30 cellular contexts compared by ENCODE assay signal in the genomic region with DNA sequence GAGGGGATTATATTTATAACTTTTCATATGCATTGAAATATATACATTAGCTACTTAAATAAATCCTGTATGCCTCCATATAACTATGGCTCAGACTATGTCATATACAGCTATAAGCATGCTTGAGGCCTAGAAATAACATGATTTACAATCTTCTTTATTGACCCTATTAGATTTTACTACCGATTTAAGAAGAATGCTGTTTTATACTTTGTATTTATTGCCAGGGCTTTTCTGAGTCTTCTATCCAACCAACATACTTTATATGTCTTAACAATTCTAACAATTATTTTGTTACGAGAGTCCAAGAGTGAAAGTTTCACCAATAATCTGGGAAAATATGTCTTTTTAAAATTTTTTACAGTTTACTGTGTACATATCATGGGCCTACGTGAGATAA.
"Had no signal": no experiment of that assay in that cellular context is flagged by ENCODE, and none has a peak within 500 bp of the region (broad histone marks: within the 10 kb centered on the region; RNA-seq: fewer than 3 reads in every experiment).

No MANE protein-coding gene starts in this region.

- H3K4me3 Mint-ChIP-seq: activated CD4-positive, alpha-beta memory T cell treated with anti-CD3 and anti-CD28 coated beads for 36 hours; activated CD4-positive, alpha-beta T cell treated with anti-CD3 and anti-CD28 coated beads, Interleukin-2, amount 10 ng/mL, durations not matched to agents 24 days and 14 days; activated naive CD4-positive, alpha-beta T cell treated with anti-CD3 and anti-CD28 coated beads, Interleukin-2, amount 10 ng/mL, durations not matched to agents 7 days and 5 days; activated naive CD8-positive, alpha-beta T cell treated with anti-CD3 and anti-CD28 coated beads, Interleukin-2, amount 10 ng/mL, durations not matched to agents 7 days and 5 days; activated T-helper 1 cell treated with anti-CD3 and anti-CD28 coated beads, Interleukin-12 subunit alpha, Interleukin-12 subunit beta, Interleukin-2, Interleukin-4 antibody, amounts not matched to agents 30 ng/mL and 10 ng/mL and 1 ng/mL, durations not matched to agents 14 hours and 24 hours and 36 hours; naive thymus-derived CD8-positive, alpha-beta T cell; neural progenitor cell; stimulated activated naive B cell treated with anti-CD40 and anti-IgM and Interleukin-4, amounts not matched to agents 10 μg/mL and 1 μg/mL and 100 μg/mL, for 72 hours; type B pancreatic cell had no signal

- H3K4me1 Mint-ChIP-seq: activated CD4-positive, alpha-beta T cell treated with anti-CD3 and anti-CD28 coated beads, Interleukin-2, amount 10 ng/mL, durations not matched to agents 24 days and 14 days; activated naive CD4-positive, alpha-beta T cell treated with anti-CD3 and anti-CD28 coated beads, Interleukin-2, amount 10 ng/mL, durations not matched to agents 7 days and 5 days; activated naive CD8-positive, alpha-beta T cell treated with anti-CD3 and anti-CD28 coated beads, Interleukin-2, amount 10 ng/mL, durations not matched to agents 7 days and 5 days; naive thymus-derived CD8-positive, alpha-beta T cell; stimulated activated naive B cell treated with anti-CD40 and anti-IgM and Interleukin-4, amounts not matched to agents 10 μg/mL and 1 μg/mL and 100 μg/mL, for 72 hours had no signal

- DNase-seq: activated CD4-positive, alpha-beta memory T cell treated with anti-CD3 and anti-CD28 coated beads for 36 hours; activated CD4-positive, alpha-beta T cell treated with anti-CD3 and anti-CD28 coated beads, Interleukin-2, amount 10 ng/mL, durations not matched to agents 24 days and 14 days; activated CD4-positive, CD25-positive, alpha-beta regulatory T cell treated with anti-CD3 and anti-CD28 coated beads, Interleukin-2, amount 50 U/mL, for 72 hours; activated CD8-positive, alpha-beta memory T cell treated with anti-CD3 and anti-CD28 coated beads, Interleukin-2, amount 50 U/mL, for 4 hours; activated gamma-delta T cell; activated naive CD4-positive, alpha-beta T cell treated with anti-CD3 and anti-CD28 coated beads, Interleukin-2, amount 10 ng/mL, durations not matched to agents 7 days and 5 days; activated naive CD8-positive, alpha-beta T cell treated with anti-CD3 and anti-CD28 coated beads, Interleukin-2, amount 10 ng/mL, durations not matched to agents 7 days and 5 days; activated T-cell treated with anti-CD3 and anti-CD28 coated beads, Interleukin-2, amount 50 U/mL, for 1 hour; amniotic stem cell; colonic mucosa; effector memory CD4-positive, alpha-beta T cell; hippocampal formation; kidney; left colon; mammary epithelial cell; naive thymus-derived CD8-positive, alpha-beta T cell; occipital lobe; stimulated activated CD4-positive, alpha-beta T cell treated with anti-CD3 and anti-CD28 coated beads, Interleukin-1b, Interleukin-23, amount 100 ng/mL, for 48 hours; stimulated activated CD4-positive, alpha-beta T cell treated with anti-CD3 and anti-CD28 coated beads, Interleukin-4, amount 100 ng/mL, for 4 hours; stimulated activated CD8-positive, alpha-beta memory T cell treated with anti-CD3 and anti-CD28 coated beads, Interleukin-4, amount 100 ng/mL, for 48 hours; stimulated activated naive B cell treated with anti-CD40 and anti-IgM and Interleukin-4, amounts not matched to agents 10 μg/mL and 1 μg/mL and 100 μg/mL, for 72 hours; T-helper 9 cell had no signal

- H3K36me3 Mint-ChIP-seq: activated CD4-positive, alpha-beta memory T cell treated with anti-CD3 and anti-CD28 coated beads for 36 hours; activated naive CD4-positive, alpha-beta T cell treated with anti-CD3 and anti-CD28 coated beads, Interleukin-2, amount 10 ng/mL, durations not matched to agents 7 days and 5 days; activated naive CD8-positive, alpha-beta T cell treated with anti-CD3 and anti-CD28 coated beads, Interleukin-2, amount 10 ng/mL, durations not matched to agents 7 days and 5 days; naive thymus-derived CD8-positive, alpha-beta T cell; stimulated activated naive B cell treated with anti-CD40 and anti-IgM and Interleukin-4, amounts not matched to agents 10 μg/mL and 1 μg/mL and 100 μg/mL, for 72 hours had no signal

- H3K27ac Mint-ChIP-seq: activated CD4-positive, alpha-beta memory T cell treated with anti-CD3 and anti-CD28 coated beads for 36 hours; activated CD4-positive, alpha-beta T cell treated with anti-CD3 and anti-CD28 coated beads, Interleukin-2, amount 10 ng/mL, durations not matched to agents 24 days and 14 days; activated naive CD4-positive, alpha-beta T cell treated with anti-CD3 and anti-CD28 coated beads, Interleukin-2, amount 10 ng/mL, durations not matched to agents 7 days and 5 days; activated naive CD8-positive, alpha-beta T cell treated with anti-CD3 and anti-CD28 coated beads, Interleukin-2, amount 10 ng/mL, durations not matched to agents 7 days and 5 days; activated T-helper 1 cell treated with anti-CD3 and anti-CD28 coated beads, Interleukin-12 subunit alpha, Interleukin-12 subunit beta, Interleukin-2, Interleukin-4 antibody, amounts not matched to agents 30 ng/mL and 10 ng/mL and 1 ng/mL, durations not matched to agents 14 hours and 24 hours and 36 hours; naive thymus-derived CD8-positive, alpha-beta T cell; neural progenitor cell; stimulated activated naive B cell treated with anti-CD40 and anti-IgM and Interleukin-4, amounts not matched to agents 10 μg/mL and 1 μg/mL and 100 μg/mL, for 72 hours; type B pancreatic cell had no signal

- H3K9me3 ChIP-seq: colonic mucosa, gastroesophageal sphincter, right atrium auricular region, thoracic aorta had no signal

- H3K4me1 ChIP-seq: colonic mucosa, parathyroid adenoma had no signal

- H3K36me3 ChIP-seq: colonic mucosa, gastroesophageal sphincter, neural progenitor cell, right atrium auricular region, thoracic aorta had no signal

- H3K27ac ChIP-seq: colonic mucosa, gastroesophageal sphincter, neural progenitor cell, parathyroid adenoma, right atrium auricular region, thoracic aorta had no signal

- H3K9ac ChIP-seq: neural progenitor cell, parathyroid adenoma had no signal

- ATAC-seq: gastroesophageal sphincter; left colon; naive thymus-derived CD8-positive, alpha-beta T cell; stimulated activated naive B cell treated with anti-CD40 and anti-IgM and Interleukin-4, amounts not matched to agents 10 μg/mL and 1 μg/mL and 100 μg/mL, for 72 hours had no signal

- H3K27me3 ChIP-seq: colonic mucosa, gastroesophageal sphincter, neural progenitor cell, right atrium auricular region had no signal

- H3K9me3 Mint-ChIP-seq: activated CD4-positive, alpha-beta T cell treated with anti-CD3 and anti-CD28 coated beads, Interleukin-2, amount 10 ng/mL, durations not matched to agents 24 days and 14 days; activated naive CD4-positive, alpha-beta T cell treated with anti-CD3 and anti-CD28 coated beads, Interleukin-2, amount 10 ng/mL, durations not matched to agents 7 days and 5 days; activated naive CD8-positive, alpha-beta T cell treated with anti-CD3 and anti-CD28 coated beads, Interleukin-2, amount 10 ng/mL, durations not matched to agents 7 days and 5 days; activated T-helper 1 cell treated with anti-CD3 and anti-CD28 coated beads, Interleukin-12 subunit alpha, Interleukin-12 subunit beta, Interleukin-2, Interleukin-4 antibody, amounts not matched to agents 30 ng/mL and 10 ng/mL and 1 ng/mL, durations not matched to agents 14 hours and 24 hours and 36 hours; neural progenitor cell; stimulated activated naive B cell treated with anti-CD40 and anti-IgM and Interleukin-4, amounts not matched to agents 10 μg/mL and 1 μg/mL and 100 μg/mL, for 72 hours; type B pancreatic cell had no signal

- H3K4me3 ChIP-seq: colonic mucosa, gastroesophageal sphincter, neural progenitor cell, right atrium auricular region, smooth muscle cell, thoracic aorta had no signal

- H3K27me3 Mint-ChIP-seq: activated CD4-positive, alpha-beta memory T cell treated with anti-CD3 and anti-CD28 coated beads for 36 hours; activated CD4-positive, alpha-beta T cell treated with anti-CD3 and anti-CD28 coated beads, Interleukin-2, amount 10 ng/mL, durations not matched to agents 24 days and 14 days; activated naive CD4-positive, alpha-beta T cell treated with anti-CD3 and anti-CD28 coated beads, Interleukin-2, amount 10 ng/mL, durations not matched to agents 7 days and 5 days; activated naive CD8-positive, alpha-beta T cell treated with anti-CD3 and anti-CD28 coated beads, Interleukin-2, amount 10 ng/mL, durations not matched to agents 7 days and 5 days; naive thymus-derived CD8-positive, alpha-beta T cell; stimulated activated naive B cell treated with anti-CD40 and anti-IgM and Interleukin-4, amounts not matched to agents 10 μg/mL and 1 μg/mL and 100 μg/mL, for 72 hours; type B pancreatic cell had no signal
